ENCODE assay signal across 8 cellular contexts in genomic region chr1:205591522-205592351, GRCh38. TPM values are rescaled to one million over a fixed set of nuclear protein-coding genes. Genes with fewer than 3 reads are reported as not detected.
DNase-seq lines count a peak whose midpoint lies in the region; ATAC-seq lines count a peak whose summit lies in the region.

No MANE protein-coding gene starts in this region.

- DNase-seq in DMS79 (lab: John Stamatoyannopoulos, UW): peak; percentile 88
- peak; percentile 53 for DNase-seq in LHCN-M2 (ENCODE audit: low read depth)
- peak; percentile 80 for DNase-seq in RKO (ENCODE audit: low spot score)
- peak; percentile 78 to 84 for DNase-seq in activated T-helper 1 cell treated with anti-CD3 and anti-CD28 coated beads, Interleukin-2, amount 50 U/mL, for 16 hours (ENCODE audit: low read depth in 1 of 2, low spot score in 1 of 2)
- DNase-seq in fibroblast of peridontal ligament (ENCODE audit: extremely low read depth): peak; percentile 65
- peak; percentile 87 for DNase-seq in natural killer cell treated with Interleukin-12 subunit alpha and Interleukin-12 subunit beta and Interleukin-15 and Interleukin-18, amount 100 ng/mL, for 72 hours (ENCODE audit: low spot score)
- DNase-seq in stimulated activated naive CD4-positive, alpha-beta T cell treated with Interleukin-2 at 50 U/mL for 16 hours (lab: John Stamatoyannopoulos, UW): peak; percentile 81

- peaks cover 5 to 9% of the 10 kb centered on the region in 2 donors for H3K27me3 Mint-ChIP-seq in natural killer cell treated with Interleukin-12 subunit alpha and Interleukin-12 subunit beta and Interleukin-15 and Interleukin-18, amount 100 ng/mL, for 72 hours

- no peaks in the 10 kb centered on the region for H3K36me3 Mint-ChIP-seq in natural killer cell treated with Interleukin-12 subunit alpha and Interleukin-12 subunit beta and Interleukin-15 and Interleukin-18, amount 100 ng/mL, for 72 hours

- peak overlapping the region; percentile 53 for H3K4me3 Mint-ChIP-seq in natural killer cell treated with Interleukin-12 subunit alpha and Interleukin-12 subunit beta and Interleukin-15 and Interleukin-18, amount 100 ng/mL, for 72 hours

- H3K9me3 Mint-ChIP-seq in natural killer cell treated with Interleukin-12 subunit alpha and Interleukin-12 subunit beta and Interleukin-15 and Interleukin-18, amount 100 ng/mL, for 72 hours: no peaks in the 10 kb centered on the region

- peaks cover 13 to 14% of the 10 kb centered on the region in 2 donors for H3K4me1 Mint-ChIP-seq in natural killer cell treated with Interleukin-12 subunit alpha and Interleukin-12 subunit beta and Interleukin-15 and Interleukin-18, amount 100 ng/mL, for 72 hours (ENCODE audit: low read depth in 2 of 2)

- peak; percentile 70 for ATAC-seq in GM21825 (IDR thresholded peaks at IDR 0.05; ENCODE audit: unreplicated experiment)
- ATAC-seq in natural killer cell treated with Interleukin-12 subunit alpha and Interleukin-12 subunit beta and Interleukin-15 and Interleukin-18, amount 100 ng/mL, for 72 hours: peak; percentile 92 to 95

- H3K27ac Mint-ChIP-seq in natural killer cell treated with Interleukin-12 subunit alpha and Interleukin-12 subunit beta and Interleukin-15 and Interleukin-18, amount 100 ng/mL, for 72 hours: peak overlapping the region in 1 of 2 donors; percentile 81

RNA-seq across cellular contexts. Expression of gene ELK4, which starts 40.1 kb away (rescaled TPM):
- 10.5 and 13.3 TPM in 2 replicates for total RNA-seq in LHCN-M2 (2014; rRNA removed)
- polyA plus RNA-seq in LHCN-M2 (2012): 3.0 TPM
- 10 to 100 TPM; 78.7 to 97.8 TPM for total RNA-seq in natural killer cell treated with Interleukin-12 subunit alpha and Interleukin-12 subunit beta and Interleukin-15 and Interleukin-18, amount 100 ng/mL, for 72 hours

Comparison
In these comparisons a context has a peak if more than half of its experiments do, and no peak if none do; other contexts are left out.
1. Peak in every context shown above with its lines: DNase-seq and ATAC-seq.